Comparison of ENCODE assay signal across 11 cellular contexts in the genomic region with DNA sequence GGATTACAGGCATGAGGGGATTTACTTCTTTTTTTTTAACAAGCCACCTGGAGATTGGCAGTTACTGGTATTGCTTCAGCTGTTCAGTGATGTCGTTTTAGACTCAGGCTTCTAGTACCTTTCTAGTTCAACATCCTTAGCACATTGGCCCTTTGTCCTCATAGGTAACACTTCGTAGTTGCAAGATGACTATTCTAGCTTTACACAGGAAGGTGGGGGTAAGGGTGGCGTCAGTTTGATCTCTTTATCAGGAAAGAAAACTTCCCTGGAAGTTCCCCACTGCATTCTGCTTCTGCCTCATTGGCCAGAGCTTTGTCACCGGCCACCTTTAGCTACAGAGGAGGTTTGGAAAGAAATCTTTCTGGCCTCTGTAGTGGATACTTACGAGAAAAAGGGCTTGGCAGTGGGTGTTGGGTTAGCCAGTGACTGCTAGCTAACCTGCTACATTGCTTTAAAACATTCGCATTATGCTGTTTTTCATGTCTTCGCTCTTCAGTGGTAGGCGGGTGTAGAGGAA. TPM values are rescaled to one million over a fixed set of nuclear protein-coding genes. Genes with fewer than 3 reads are reported as not detected.
DNase-seq lines count a peak whose midpoint lies in the region; ATAC-seq, FAIRE-seq and TF ChIP-seq lines count a peak whose summit lies in the region.
"Had no signal": no experiment of that assay in that cellular context is flagged by ENCODE, and none has a peak within 500 bp of the region (broad histone marks: within the 10 kb centered on the region; RNA-seq: fewer than 3 reads in every experiment).

No MANE protein-coding gene starts in this region.

- H4K20me1 ChIP-seq in K562 (replicated peaks; ENCODE audit: control insufficient read depth, insufficient read depth, low read length) = no peaks in the 10 kb centered on the region

- peak overlapping the region; percentile 37 for H3K4me3 Mint-ChIP-seq in activated CD4-positive, alpha-beta T cell treated with anti-CD3 and anti-CD28 coated beads for 36 hours

- H3K9me3 Mint-ChIP-seq in activated CD4-positive, alpha-beta T cell treated with anti-CD3 and anti-CD28 coated beads for 36 hours (ENCODE audit: low read depth) = no peaks in the 10 kb centered on the region

- in situ Hi-C loops in K562 (cut with MboI) = no loop called here

- peak; percentile 86 for ATAC-seq in activated CD4-positive, alpha-beta T cell treated with anti-CD3 and anti-CD28 coated beads for 36 hours
- ATAC-seq in HG03439 (IDR thresholded peaks at IDR 0.05; ENCODE audit: unreplicated experiment) = peak; percentile 59
- peak; percentile 63 for ATAC-seq in K562
- no peak for ATAC-seq in HG03280 (IDR thresholded peaks at IDR 0.05; ENCODE audit: unreplicated experiment)
- no peak for ATAC-seq in esophagus mucosa

- H3K4me2 ChIP-seq in K562 (ENCODE audit: insufficient read depth, low read length) = peak overlapping the region; percentile 16; the same call in 1 of the 2 replicates

- H3K79me2 ChIP-seq in K562 (ENCODE audit: control insufficient read depth, insufficient read depth, low read length) = no peaks in the 10 kb centered on the region

- H3K27me3 ChIP-seq in K562 (ENCODE audit: control insufficient read depth in 2 of 2, insufficient read depth in 2 of 2, low read length in 2 of 2) = no peaks in the 10 kb centered on the region

- peak; percentile 76 for DNase-seq in activated CD4-positive, alpha-beta T cell treated with anti-CD3 and anti-CD28 coated beads for 36 hours
- no peak for DNase-seq in activated CD4-positive, alpha-beta T cell treated with anti-CD3 and anti-CD28 coated beads for 4 hours
- peak in 3 of 4 experiments; percentile 9 to 21 (median 19) for DNase-seq in K562 (ENCODE audit: extremely low read depth in 1 of 4, low spot score in 3 of 4)
- peak; percentile 47 to 61 for DNase-seq in stimulated activated CD8-positive, alpha-beta memory T cell treated with anti-CD3 and anti-CD28 coated beads, Interleukin-15, amount 100 ng/mL, for 48 hours (ENCODE audit: low read depth in 2 of 2)
- DNase-seq in foreskin fibroblast = no peak
- DNase-seq: activated gamma-delta T cell treated with Interleukin-2 at 50 U/mL for 16 hours, midbrain, SIG-M5 had no signal

- H3K36me3 Mint-ChIP-seq in activated CD4-positive, alpha-beta T cell treated with anti-CD3 and anti-CD28 coated beads for 36 hours (ENCODE audit: low read depth) = peaks cover 65% of the 10 kb centered on the region

- WGBS in K562 (ENCODE audit: insufficient coverage, low coverage, missing lambda C conversion rate) = 37% methylated on average over 8 of the region's 8 CpGs

- TF ChIP-seq RAD21 in K562 (CRISPR knock-in tag; conservative IDR thresholded peaks at IDR 0.05 in 1 of 2, IDR thresholded peaks at IDR 0.05 in 1 of 2) = no peak

- no peak for TF ChIP-seq POLR2A in K562 (conservative IDR thresholded peaks at IDR 0.05)

- H3K27ac Mint-ChIP-seq in activated CD4-positive, alpha-beta T cell treated with anti-CD3 and anti-CD28 coated beads for 36 hours = peak overlapping the region; percentile 98

- BruUV-seq in K562 (replicated peaks; lab: Mats Ljungman, UMichigan) = no TSS peak

- H2AFZ ChIP-seq in K562 (ENCODE audit: low read depth, low read length) = 0 out of 2 replicates have a peak overlapping the region, but pooled peaks have one; percentile 26

- H3K27ac ChIP-seq in K562 (ENCODE audit: extremely low read depth, low read depth, low read length) = peak overlapping the region; percentile 54; the same call in 2 of the 3 replicates

- CTCF ChIA-PET in activated CD4-positive, alpha-beta T cell treated with anti-CD3 and anti-CD28 coated beads for 36 hours (lab: Charles Lee) = interaction anchor here (0.6 to 2.0 kb wide), 8 partner anchors 8 to 1113 kb away, joined by 3 to 8 read pairs (median 4); no protein-coding TSS in a partner anchor
- CTCF ChIA-PET in K562 (lab: Yijun Ruan, JAX; ENCODE audit: low intra/inter-chr PET ratio) = no interaction called here

- peaks cover 8% of the 10 kb centered on the region; the same call in 1 of the 3 replicates for H3K36me3 ChIP-seq in K562 (ENCODE audit: control insufficient read depth, insufficient read depth, low read length)

- FAIRE-seq in K562 (lab: Jason Lieb, UNC) = peak; percentile 44

- no peak overlapping the region for H3K4me3 ChIP-seq in K562
- H3K4me3 ChIP-seq in foreskin fibroblast (ENCODE audit: low read depth in 1 of 2, low read length in 2 of 2) = no peak overlapping the region

- no peak for TF ChIP-seq EP300 in K562 (IDR thresholded peaks at IDR 0.05; ENCODE audit: low read length)

- POLR2A ChIA-PET in activated CD4-positive, alpha-beta T cell treated with anti-CD3 and anti-CD28 coated beads for 36 hours (lab: Charles Lee) = interaction anchor here (0.6 to 1.8 kb wide), 10 partner anchors 10 to 673 kb away, joined by 3 to 12 read pairs (median 4); a partner anchor contains a TSS
- POLR2A ChIA-PET in K562 (lab: Yijun Ruan, JAX) = interaction anchor here (1.2 to 1.3 kb wide), 2 partner anchors 14 to 69 kb away, joined by 3 to 4 read pairs; no protein-coding TSS in a partner anchor

- no peaks in the 10 kb centered on the region for H3K9me1 ChIP-seq in K562 (ENCODE audit: control insufficient read depth, insufficient read depth, low read length)

- no peaks in the 10 kb centered on the region for H3K9me3 ChIP-seq in K562 (replicated peaks; ENCODE audit: control insufficient read depth, insufficient read depth, low read depth, low read length)

- peaks cover 78% of the 10 kb centered on the region for H3K4me1 Mint-ChIP-seq in activated CD4-positive, alpha-beta T cell treated with anti-CD3 and anti-CD28 coated beads for 36 hours

- peak overlapping the region in 1 of 2 experiments; percentile 25; a peak in 1 of 4 replicates for H3K9ac ChIP-seq in K562 (ENCODE audit: insufficient read depth in 1 of 2, low read depth in 2 of 2, low read length in 2 of 2)

- peaks cover 0 to 7% of the 10 kb centered on the region in 2 experiments; a peak in 3 of 5 replicates for H3K4me1 ChIP-seq in K562 (replicated peaks in 1 of 2; ENCODE audit: control insufficient read depth in 2 of 2, insufficient read depth in 2 of 2, low read length in 2 of 2)

- intact Hi-C loops in activated CD4-positive, alpha-beta T cell treated with anti-CD3 and anti-CD28 coated beads for 36 hours (cut with DNase I, micrococcal nuclease) = loop anchor here (1.0 to 2.0 kb wide), 5 partner anchors 11 to 48 kb away; a partner anchor contains a TSS
- intact Hi-C loops in K562 (cut with micrococcal nuclease) = no loop called here

- TF ChIP-seq CTCF in K562 (IDR thresholded peaks at IDR 0.05 in 2 of 3, conservative IDR thresholded peaks at IDR 0.05 in 1 of 3; ENCODE audit: insufficient read depth in 2 of 3, low read depth in 1 of 3, low read length in 3 of 3) (no peak), foreskin fibroblast (IDR thresholded peaks at IDR 0.05; ENCODE audit: low read depth, low read length) (no peak)

- no peaks in the 10 kb centered on the region for H3K27me3 Mint-ChIP-seq in activated CD4-positive, alpha-beta T cell treated with anti-CD3 and anti-CD28 coated beads for 36 hours

TF ChIP-seq in K562, 482 proteins besides CTCF, POLR2A, EP300 and RAD21:
- TF ChIP-seq NR2F6 (CRISPR knock-in tag; IDR thresholded peaks at IDR 0.05) (no peak), ZNF561 (CRISPR knock-in tag; conservative IDR thresholded peaks at IDR 0.05) (no peak)

RNA-seq across cellular contexts. Expression of a gene that starts 40.7 kb away (rescaled TPM):
- total RNA-seq in activated CD4-positive, alpha-beta T cell treated with anti-CD3 and anti-CD28 coated beads for 36 hours = 100 to 1,000 TPM; 221 to 234 TPM
- total RNA-seq in K562 (2011; cell fraction: chromatin; rRNA removed; ENCODE audit: low replicate concordance) = 245 and 354 TPM in 2 replicates
- total RNA-seq in K562 (2011; cell fraction: nucleolus; rRNA removed) = 166 and 190 TPM in 2 replicates
- 184 and 220 TPM in 2 replicates for total RNA-seq in K562 (2011; cell fraction: nucleoplasm; rRNA removed)
- 14.1 and 21.3 TPM in 2 replicates for total RNA-seq in K562 (2014; rRNA removed)
- total RNA-seq in K562 (2014; rRNA removed; fragmentation: Illumina TruSeq; extraction: Trizol) = 8.2 and 10.5 TPM in 2 replicates
- total RNA-seq in K562 (2015; rRNA removed; fragmentation: Illumina TruSeq; extraction: Trizol) = 8.8 and 10.4 TPM in 2 replicates
- 24.0 and 24.2 TPM in 2 replicates for total RNA-seq in K562 (2021)
- polyA plus RNA-seq in K562 (2011; rRNA removed) = 15.0 and 18.7 TPM in 2 replicates
- polyA plus RNA-seq in K562 (2011; cell fraction: cytosol; rRNA removed) = 8.8 TPM in 2 replicates
- polyA plus RNA-seq in K562 (2011; cell fraction: nucleus; rRNA removed) = 119 and 144 TPM in 2 replicates
- 14.6 and 28.2 TPM in 2 replicates for polyA plus RNA-seq in K562 (2012)
- polyA plus RNA-seq in K562 (2014; fragmentation: Illumina TruSeq; extraction: Trizol) = 11.8 and 16.0 TPM in 2 replicates
- 1 to 10 TPM; 3.0 to 4.3 TPM for polyA plus RNA-seq in K562 (2014; fragmentation: Nextera tagmentation; extraction: Ambion mirVana)
- 23.1 and 25.6 TPM in 2 replicates for polyA plus RNA-seq in K562 (2014; rRNA removed)
- polyA minus RNA-seq in K562 (2011; rRNA and poly(A)+ RNA removed) = 31.3 and 39.8 TPM in 2 replicates
- 13.7 and 14.1 TPM in 2 replicates for polyA minus RNA-seq in K562 (2011; cell fraction: cytosol; rRNA and poly(A)+ RNA removed)
- polyA minus RNA-seq in K562 (2011; cell fraction: nucleus; rRNA and poly(A)+ RNA removed) = 46.7 and 73.1 TPM in 2 replicates
- 12.5 TPM for total RNA-seq in esophagus mucosa

RNA-seq across cellular contexts. Expression of a gene that starts 47.4 kb away (rescaled TPM):
- 10 to 100 TPM; 45.4 to 75.0 TPM for total RNA-seq in activated CD4-positive, alpha-beta T cell treated with anti-CD3 and anti-CD28 coated beads for 36 hours
- total RNA-seq in K562 (2011; cell fraction: chromatin; rRNA removed; ENCODE audit: low replicate concordance) = 33.5 and 38.4 TPM in 2 replicates
- 22.0 and 24.6 TPM in 2 replicates for total RNA-seq in K562 (2011; cell fraction: nucleolus; rRNA removed)
- total RNA-seq in K562 (2011; cell fraction: nucleoplasm; rRNA removed) = 22.9 and 24.7 TPM in 2 replicates
- total RNA-seq in K562 (2014; rRNA removed) (8.1 and 11.7 TPM in 2 replicates), K562 (2014; rRNA removed; fragmentation: Illumina TruSeq; extraction: Trizol) (11.3 and 11.7 TPM in 2 replicates), K562 (2015; rRNA removed; fragmentation: Illumina TruSeq; extraction: Trizol) (16.0 and 17.1 TPM in 2 replicates), K562 (2021) (15.9 and 17.5 TPM in 2 replicates), esophagus mucosa (19.0 TPM)
- polyA plus RNA-seq in K562 (2011; rRNA removed) (15.5 and 15.8 TPM in 2 replicates), K562 (2014; fragmentation: Illumina TruSeq; extraction: Trizol) (15.6 and 24.9 TPM in 2 replicates), K562 (2014; fragmentation: Nextera tagmentation; extraction: Ambion mirVana) (1 to 10 TPM; 2.5 to 4.1 TPM), K562 (2014; rRNA removed) (16.6 and 22.4 TPM in 2 replicates)
- 11.5 and 12.9 TPM in 2 replicates for polyA plus RNA-seq in K562 (2011; cell fraction: cytosol; rRNA removed)
- 21.7 and 29.2 TPM in 2 replicates for polyA plus RNA-seq in K562 (2011; cell fraction: nucleus; rRNA removed)
- polyA plus RNA-seq in K562 (2012) = 13.3 and 17.4 TPM in 2 replicates
- polyA minus RNA-seq in K562 (2011; rRNA and poly(A)+ RNA removed) = 16.8 and 20.4 TPM in 2 replicates
- 9.7 and 12.4 TPM in 2 replicates for polyA minus RNA-seq in K562 (2011; cell fraction: cytosol; rRNA and poly(A)+ RNA removed)
- polyA minus RNA-seq in K562 (2011; cell fraction: nucleus; rRNA and poly(A)+ RNA removed) = 7.7 and 14.7 TPM in 2 replicates

Comparison
In these comparisons a context has a peak if more than half of its experiments do, and no peak if none do; other contexts are left out.
1. DNase-seq: peak in activated CD4-positive, alpha-beta T cell treated with anti-CD3 and anti-CD28 coated beads for 36 hours (single experiment), K562 (3 of 4) and stimulated activated CD8-positive, alpha-beta memory T cell treated with anti-CD3 and anti-CD28 coated beads, Interleukin-15, amount 100 ng/mL, for 48 hours (2 of 2); none in activated CD4-positive, alpha-beta T cell treated with anti-CD3 and anti-CD28 coated beads for 4 hours (0 of 2) and foreskin fibroblast (0 of 2).
2. ATAC-seq: peak in activated CD4-positive, alpha-beta T cell treated with anti-CD3 and anti-CD28 coated beads for 36 hours (single experiment), HG03439 (single experiment) and K562 (single experiment); none in HG03280 (single experiment) and esophagus mucosa (single experiment).